ENCODE assay signal across 8 cellular contexts in the genomic region with DNA sequence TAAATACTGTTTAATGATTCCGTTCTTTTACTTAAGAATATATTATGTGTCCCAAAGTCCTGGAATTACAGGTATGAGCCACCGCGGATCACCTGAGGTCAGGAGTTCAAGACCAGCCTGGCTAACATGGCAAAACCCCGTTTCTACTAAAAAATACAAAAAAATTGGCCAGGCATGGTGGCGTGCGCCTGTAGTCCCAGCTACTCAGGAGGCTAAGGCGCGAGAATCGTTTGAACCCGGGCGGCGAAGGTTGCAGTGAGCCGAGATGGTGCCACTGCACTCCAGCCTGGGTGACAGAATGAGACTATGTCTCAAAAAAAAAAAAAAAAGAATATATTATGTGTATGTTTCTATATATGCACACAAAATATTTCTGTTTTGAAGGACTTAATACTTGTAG. TPM values are rescaled to one million over a fixed set of nuclear protein-coding genes. Genes with fewer than 3 reads are reported as not detected.
A peak's percentile ranks its signal among the peaks of the same experiment; 100 is the strongest.
DNase-seq lines count a peak whose midpoint lies in the region; ATAC-seq, FAIRE-seq and TF ChIP-seq lines count a peak whose summit lies in the region.
"Not testable (repeated sequence)": the region's sequence is repeated elsewhere in the genome, so short reads cannot be mapped to it uniquely, and the experiment has no call there.

No MANE protein-coding gene starts in this region.

- CTCF ChIA-PET in A549 (lab: Yijun Ruan, JAX): interaction anchor here (2.5 kb wide), 1 partner anchor 503 kb away, joined by 9 read pairs; no protein-coding TSS in a partner anchor
- CTCF ChIA-PET in HEK293 (lab: Yijun Ruan, JAX): interaction anchor here (1.4 to 1.6 kb wide), 2 partner anchors 9 to 25 kb away, joined by 4 to 8 read pairs; no protein-coding TSS in a partner anchor
- CTCF ChIA-PET in T-cell (lab: Charles Lee): interaction anchor here in 1 of 2 donors (1.4 to 1.7 kb wide), 2 partner anchors 21 to 27 kb away, joined by 4 to 12 read pairs; no protein-coding TSS in a partner anchor

- not testable (repeated sequence) for H3K9me3 ChIP-seq in A549; HEK293 (ENCODE audit: control insufficient read depth, insufficient read depth, low read depth, low read length); right atrium auricular region; spleen

- WGBS in A549 (ENCODE audit: missing lambda C conversion rate): 79% methylated on average over 13 of the region's 13 CpGs
- 96 to 98% (median 96%) methylated on average over 13 of the region's 13 CpGs for WGBS in spleen, 5 donors

- H3K4me3 ChIP-seq in A549 (peak overlapping the region; percentile 64), HEK293 (ENCODE audit: low read depth, low read length) (peak overlapping the region; percentile 59), right atrium auricular region (peak overlapping the region; percentile 60 to 71), spleen (peak overlapping the region in 6 of 8 donors; percentile 55 to 93 (median 69))

- not testable (repeated sequence) for ATAC-seq in A549; T-cell (replicated peaks in 1 of 4); naive thymus-derived CD8-positive, alpha-beta T cell

- not testable (repeated sequence) for H3K27me3 ChIP-seq in right atrium auricular region; spleen (replicated peaks in 1 of 7)

- peaks cover 19% of the 10 kb centered on the region for H3K36me3 Mint-ChIP-seq in T-cell
- peaks cover 16% of the 10 kb centered on the region for H3K36me3 Mint-ChIP-seq in activated naive CD4-positive, alpha-beta T cell treated with anti-CD3 and anti-CD28 coated beads, Interleukin-2, amount 50 U/mL, for 24 hours
- peaks cover 47% of the 10 kb centered on the region for H3K36me3 Mint-ChIP-seq in dendritic cell treated with granulocyte-macrophage colony-stimulating factor and Interleukin-4, amounts not matched to agents 40 ng/mL and 50 ng/mL, for 4 days (ENCODE audit: low read depth)
- H3K36me3 Mint-ChIP-seq in naive thymus-derived CD8-positive, alpha-beta T cell: peaks cover 0 to 16% (median 13%) of the 10 kb centered on the region in 3 donors

- H3K4me1 ChIP-seq in A549 (peaks cover 15% of the 10 kb centered on the region; the same call in 2 of the 3 replicates), right atrium auricular region (peaks cover 0 to 27% of the 10 kb centered on the region in 2 donors), spleen (peaks cover 15 to 72% (median 35%) of the 10 kb centered on the region in 6 donors)
- not testable (repeated sequence) for H3K4me1 ChIP-seq in HEK293 (ENCODE audit: control insufficient read depth, insufficient read depth, low read length)

- TF ChIP-seq CTCF in A549 (IDR thresholded peaks at IDR 0.05); HEK293 (tag by site-specific recombination; IDR thresholded peaks at IDR 0.05); right atrium auricular region (IDR thresholded peaks at IDR 0.05); spleen (IDR thresholded peaks at IDR 0.05 in 8 of 11, conservative IDR thresholded peaks at IDR 0.05 in 3 of 11): not testable (repeated sequence)

- not testable (repeated sequence) for TF ChIP-seq RAD21 in A549 (conservative IDR thresholded peaks at IDR 0.05 in 1 of 2, IDR thresholded peaks at IDR 0.05 in 1 of 2)

- not testable (repeated sequence) for H3K27me3 Mint-ChIP-seq in T-cell; activated naive CD4-positive, alpha-beta T cell treated with anti-CD3 and anti-CD28 coated beads, Interleukin-2, amount 50 U/mL, for 24 hours; dendritic cell treated with granulocyte-macrophage colony-stimulating factor and Interleukin-4, amounts not matched to agents 40 ng/mL and 50 ng/mL, for 4 days; naive thymus-derived CD8-positive, alpha-beta T cell

- not testable (repeated sequence) for H3K9me3 Mint-ChIP-seq in T-cell; activated naive CD4-positive, alpha-beta T cell treated with anti-CD3 and anti-CD28 coated beads, Interleukin-2, amount 50 U/mL, for 24 hours; dendritic cell treated with granulocyte-macrophage colony-stimulating factor and Interleukin-4, amounts not matched to agents 40 ng/mL and 50 ng/mL, for 4 days; naive thymus-derived CD8-positive, alpha-beta T cell

- H3K27ac ChIP-seq in A549 (peak overlapping the region in 1 of 2 experiments; percentile 99; a peak in 4 of 6 replicates), spleen (peak overlapping the region in 2 of 8 donors; percentile 91 to 92)
- not testable (repeated sequence) for H3K27ac ChIP-seq in HEK293 (ENCODE audit: extremely low read depth, low read depth, low read length); right atrium auricular region

- POLR2A ChIA-PET in A549 (lab: Yijun Ruan, JAX): interaction anchor here (1.7 kb wide), 1 partner anchor 60 kb away, joined by 7 read pairs; the partner anchor contains the start of genes ADAT2 and PEX3
- POLR2A ChIA-PET in HEK293 (lab: Yijun Ruan, JAX): interaction anchor here (1.1 to 1.3 kb wide), 5 partner anchors 8 to 333 kb away, joined by 3 to 5 read pairs (median 3); partner anchors contain the start of gene LTV1
- POLR2A ChIA-PET in T-cell (lab: Charles Lee): interaction anchor here (0.6 kb wide), 2 partner anchors 57 to 573 kb away, joined by 3 read pairs; no protein-coding TSS in a partner anchor
- POLR2A ChIA-PET in naive thymus-derived CD8-positive, alpha-beta T cell (lab: Charles Lee): interaction anchor here (0.7 to 1.7 kb wide), 2 partner anchors 33 to 60 kb away, joined by 4 to 7 read pairs; partner anchors contain the start of genes ADAT2 and PEX3

- H3K36me3 ChIP-seq in HEK293 (ENCODE audit: control insufficient read depth in 2 of 2, insufficient read depth in 1 of 2, low read length in 2 of 2) (peaks cover 9 to 37% of the 10 kb centered on the region in 2 experiments; a peak in 2 of 3 replicates), right atrium auricular region (peaks cover 19% of the 10 kb centered on the region), spleen (peaks cover 0 to 34% (median 10%) of the 10 kb centered on the region in 6 donors)

- TF ChIP-seq EP300 in A549 (IDR thresholded peaks at IDR 0.05): not testable (repeated sequence)

- not testable (repeated sequence) for DNase-seq in A549 (ENCODE audit: low read depth in 1 of 2, low spot score in 1 of 2); T-cell; right atrium auricular region (ENCODE audit: low spot score); naive thymus-derived CD8-positive, alpha-beta T cell; spleen

- intact Hi-C loops in dendritic cell treated with granulocyte-macrophage colony-stimulating factor and Interleukin-4, amounts not matched to agents 40 ng/mL and 50 ng/mL, for 4 days (cut with micrococcal nuclease): loop anchor here (10.0 kb wide), 1 partner anchor 566 kb away; the partner anchor contains the start of gene HIVEP2
- intact Hi-C loops in spleen (cut with DNase I; ENCODE audit: low total_unique reads): not testable (repeated sequence)

- not testable (repeated sequence) for TF ChIP-seq POLR2A in A549 (IDR thresholded peaks at IDR 0.05; ENCODE audit: low read length); spleen (IDR thresholded peaks at IDR 0.05)

- H3K4me3 Mint-ChIP-seq in T-cell: peak overlapping the region; percentile 82 to 95 (median 94)
- H3K4me3 Mint-ChIP-seq in activated naive CD4-positive, alpha-beta T cell treated with anti-CD3 and anti-CD28 coated beads, Interleukin-2, amount 50 U/mL, for 24 hours: peak overlapping the region; percentile 94
- H3K4me3 Mint-ChIP-seq in dendritic cell treated with granulocyte-macrophage colony-stimulating factor and Interleukin-4, amounts not matched to agents 40 ng/mL and 50 ng/mL, for 4 days: peak overlapping the region; percentile 51
- H3K4me3 Mint-ChIP-seq in naive thymus-derived CD8-positive, alpha-beta T cell: peak overlapping the region in 9 of 10 donors; percentile 63 to 97 (median 91)

- FAIRE-seq in A549 (lab: Jason Lieb, UNC): not testable (repeated sequence)

- peak overlapping the region in 1 of 2 donors; percentile 89 for H3K27ac Mint-ChIP-seq in T-cell
- peak overlapping the region; percentile 97 for H3K27ac Mint-ChIP-seq in activated naive CD4-positive, alpha-beta T cell treated with anti-CD3 and anti-CD28 coated beads, Interleukin-2, amount 50 U/mL, for 24 hours
- H3K27ac Mint-ChIP-seq in dendritic cell treated with granulocyte-macrophage colony-stimulating factor and Interleukin-4, amounts not matched to agents 40 ng/mL and 50 ng/mL, for 4 days: not testable (repeated sequence)
- peak overlapping the region in 5 of 10 donors; percentile 27 to 94 (median 91) for H3K27ac Mint-ChIP-seq in naive thymus-derived CD8-positive, alpha-beta T cell

- peaks cover 13 to 36% (median 22%) of the 10 kb centered on the region in 3 donors for H3K4me1 Mint-ChIP-seq in T-cell
- peaks cover 38% of the 10 kb centered on the region for H3K4me1 Mint-ChIP-seq in activated naive CD4-positive, alpha-beta T cell treated with anti-CD3 and anti-CD28 coated beads, Interleukin-2, amount 50 U/mL, for 24 hours
- H3K4me1 Mint-ChIP-seq in dendritic cell treated with granulocyte-macrophage colony-stimulating factor and Interleukin-4, amounts not matched to agents 40 ng/mL and 50 ng/mL, for 4 days (ENCODE audit: low read depth): peaks cover 65% of the 10 kb centered on the region
- H3K4me1 Mint-ChIP-seq in naive thymus-derived CD8-positive, alpha-beta T cell: peaks cover 5 to 31% (median 12%) of the 10 kb centered on the region in 4 donors

- peak overlapping the region; percentile 94 for H3K4me2 ChIP-seq in A549

RNA-seq across cellular contexts. Expression of gene FUCA2, which starts 1.2 kb away (rescaled TPM):
- polyA plus RNA-seq in A549 (2011; rRNA removed): 54.3 and 55.5 TPM in 2 replicates
- polyA plus RNA-seq in A549 (2012; cell fraction: cytosol; rRNA removed): 17.3 and 19.7 TPM in 2 replicates
- polyA plus RNA-seq in A549 (2012; cell fraction: nucleus; rRNA removed): 14.2 and 30.1 TPM in 2 replicates
- polyA plus RNA-seq in A549 (2017; fragmentation: RNase III; extraction: RNeasy Plus Mini Kit Qiagen cat#74134 plus additional on column Dnase treatment): 46.3 to 46.9 TPM (median 46.8 TPM) in 3 replicates
- polyA minus RNA-seq in A549 (2011; rRNA and poly(A)+ RNA removed): 15.8 and 17.8 TPM in 2 replicates
- 1 to 10 TPM; 4.6 to 9.0 (median 7.1) TPM for total RNA-seq in T-cell
- total RNA-seq in right atrium auricular region: 10 to 100 TPM; 17.3 to 27.3 TPM
- 1 to 10 TPM; 3.1 to 4.7 TPM for total RNA-seq in naive thymus-derived CD8-positive, alpha-beta T cell
- 10 to 100 TPM in 1 of 3 donors, 1 to 10 TPM in 2; 4.3 to 13.1 (median 6.4) TPM for polyA plus RNA-seq in naive thymus-derived CD8-positive, alpha-beta T cell
- 10 to 100 TPM; 26.7 to 59.3 (median 40.0) TPM for total RNA-seq in spleen
- 10 to 100 TPM; 12.5 to 15.3 (median 13.7) TPM for polyA plus RNA-seq in spleen

RNA-seq across cellular contexts. Expression of gene PEX3, which starts 59.7 kb away (rescaled TPM):
- polyA plus RNA-seq in A549 (2011; rRNA removed) (24.7 and 25.9 TPM in 2 replicates), A549 (2017; fragmentation: RNase III; extraction: RNeasy Plus Mini Kit Qiagen cat#74134 plus additional on column Dnase treatment) (14.0 to 15.7 TPM (median 15.1 TPM) in 3 replicates), spleen (10 to 100 TPM in 2 of 3 donors, 1 to 10 TPM in 1; 9.0 to 10.9 (median 10.0) TPM)
- 10.3 and 11.2 TPM in 2 replicates for polyA plus RNA-seq in A549 (2012; cell fraction: cytosol; rRNA removed)
- polyA plus RNA-seq in A549 (2012; cell fraction: nucleus; rRNA removed): 3.2 and 4.5 TPM in 2 replicates
- polyA minus RNA-seq in A549 (2011; rRNA and poly(A)+ RNA removed): 12.1 and 12.4 TPM in 2 replicates
- total RNA-seq in T-cell (10 to 100 TPM; 12.2 to 19.9 (median 16.9) TPM), right atrium auricular region (10 to 100 TPM in 1 of 2 donors, 1 to 10 TPM in 1; 8.4 to 14.9 TPM), spleen (10 to 100 TPM; 11.8 to 21.2 (median 17.1) TPM)
- 10 to 100 TPM; 21.1 to 25.8 TPM for total RNA-seq in naive thymus-derived CD8-positive, alpha-beta T cell
- 10 to 100 TPM; 19.2 to 22.2 (median 20.0) TPM for polyA plus RNA-seq in naive thymus-derived CD8-positive, alpha-beta T cell

RNA-seq across cellular contexts. Expression of gene ADAT2, which starts 59.8 kb away (rescaled TPM):
- polyA plus RNA-seq in A549 (2011; rRNA removed) (5.1 and 7.1 TPM in 2 replicates), A549 (2017; fragmentation: RNase III; extraction: RNeasy Plus Mini Kit Qiagen cat#74134 plus additional on column Dnase treatment) (7.8 to 8.2 TPM (median 8.0 TPM) in 3 replicates), spleen (10 to 100 TPM in 2 of 3 donors, 1 to 10 TPM in 1; 8.3 to 17.8 (median 11.3) TPM)
- 2.1 and 2.3 TPM in 2 replicates for polyA plus RNA-seq in A549 (2012; cell fraction: cytosol; rRNA removed)
- 3.6 and 5.0 TPM in 2 replicates for polyA plus RNA-seq in A549 (2012; cell fraction: nucleus; rRNA removed)
- 1.7 and 2.8 TPM in 2 replicates for polyA minus RNA-seq in A549 (2011; rRNA and poly(A)+ RNA removed)
- total RNA-seq in T-cell (10 to 100 TPM; 15.8 to 22.8 (median 19.3) TPM), right atrium auricular region (1 to 10 TPM; 1.0 to 2.2 TPM), spleen (10 to 100 TPM in 3 of 7 donors, 1 to 10 TPM in 4; 5.4 to 13.0 (median 9.0) TPM)
- total RNA-seq in naive thymus-derived CD8-positive, alpha-beta T cell: 10 to 100 TPM; 23.8 to 28.5 TPM
- 1 to 10 TPM; 1.5 to 1.7 (median 1.6) TPM for polyA plus RNA-seq in naive thymus-derived CD8-positive, alpha-beta T cell
